23 cellular contexts compared by ENCODE assay signal in the genomic region with DNA sequence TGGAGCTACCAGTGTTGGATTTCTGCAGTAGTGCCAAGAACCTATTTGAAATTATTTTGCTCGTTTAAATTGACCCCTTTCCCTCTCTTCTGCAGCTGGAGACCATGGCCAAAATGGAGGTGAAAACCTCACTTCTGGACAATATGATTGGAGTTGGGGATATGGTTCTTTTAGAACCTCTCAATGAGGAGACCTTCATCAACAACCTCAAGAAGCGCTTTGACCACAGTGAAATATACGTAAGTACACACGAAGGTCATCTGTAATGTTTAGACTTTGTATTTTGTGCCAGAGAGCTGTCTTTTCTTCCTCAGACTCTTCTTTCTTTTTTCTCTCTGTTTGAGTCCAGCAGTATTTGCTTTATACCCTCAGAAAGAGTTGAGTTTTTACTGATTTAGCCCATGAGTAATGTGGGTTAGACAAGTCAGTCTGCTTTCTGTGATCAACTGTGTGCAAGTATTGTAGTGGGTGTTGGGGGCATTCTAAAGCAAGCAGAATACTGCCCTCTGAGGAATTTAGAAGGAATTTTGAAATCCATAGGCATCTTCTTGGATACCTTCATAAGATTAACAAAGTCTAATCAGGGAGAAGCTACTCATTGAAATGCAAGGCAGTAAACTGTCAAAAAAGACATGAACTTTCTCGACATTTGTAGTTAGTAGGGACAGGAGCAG. TPM values are rescaled to one million over a fixed set of nuclear protein-coding genes. Genes with fewer than 3 reads are reported as not detected.
"Had no signal": no experiment of that assay in that cellular context is flagged by ENCODE, and none has a peak within 500 bp of the region (broad histone marks: within the 10 kb centered on the region; RNA-seq: fewer than 3 reads in every experiment).

No MANE protein-coding gene starts in this region.

- DNase-seq: activated CD4-positive, alpha-beta T cell treated with anti-CD3 and anti-CD28 coated beads for 4 hours; activated CD8-positive, alpha-beta memory T cell treated with anti-CD3 and anti-CD28 coated beads, Interleukin-2, amount 50 U/mL, for 48 hours; activated CD8-positive, alpha-beta T cell treated with anti-CD3 and anti-CD28 coated beads for 36 hours; activated T-cell treated with anti-CD3 and anti-CD28 coated beads, Interleukin-2, amount 50 U/mL, for 1 hour; aorta; body of pancreas; MG63; MV-4-11; NCI-H1105; NCI-H1436; NCI-H1694 treated with DMSO at 0.1 percent for 48 hours; NCI-H2029 treated with DMSO at 0.1 percent for 48 hours; NCI-H345; NCI-H510A; NCI-H526 treated with DMSO at 0.1 percent for 48 hours; NCI-H82; SIG-M5; T-helper 1 cell had no signal

- H3K9me3 ChIP-seq: body of pancreas, MG63 had no signal

- H3K9me3 Mint-ChIP-seq: activated CD8-positive, alpha-beta T cell treated with anti-CD3 and anti-CD28 coated beads for 36 hours; activated naive CD4-positive, alpha-beta T cell treated with anti-CD3 and anti-CD28 coated beads, Interleukin-2, amount 50 U/mL, for 24 hours; central memory CD8-positive, alpha-beta T cell had no signal

- H3K4me3 Mint-ChIP-seq: activated CD8-positive, alpha-beta T cell treated with anti-CD3 and anti-CD28 coated beads for 36 hours; activated naive CD4-positive, alpha-beta T cell treated with anti-CD3 and anti-CD28 coated beads, Interleukin-2, amount 50 U/mL, for 24 hours; central memory CD8-positive, alpha-beta T cell had no signal

- H3K27me3 ChIP-seq: body of pancreas, MG63 had no signal

- H3K4me3 ChIP-seq: body of pancreas, MG63 had no signal

- ATAC-seq: activated CD4-positive, CD25-positive, alpha-beta regulatory T cell treated with anti-CD3 and anti-CD28 coated beads, Interleukin-2, amount 50 U/mL, for 24 hours; activated CD8-positive, alpha-beta T cell treated with anti-CD3 and anti-CD28 coated beads for 36 hours; body of pancreas had no signal

- FAIRE-seq: colon had no signal

- H3K27ac ChIP-seq: body of pancreas had no signal

- H3K4me1 Mint-ChIP-seq: activated naive CD4-positive, alpha-beta T cell treated with anti-CD3 and anti-CD28 coated beads, Interleukin-2, amount 50 U/mL, for 24 hours; central memory CD8-positive, alpha-beta T cell had no signal

- H3K27ac Mint-ChIP-seq: activated CD8-positive, alpha-beta T cell treated with anti-CD3 and anti-CD28 coated beads for 36 hours; activated naive CD4-positive, alpha-beta T cell treated with anti-CD3 and anti-CD28 coated beads, Interleukin-2, amount 50 U/mL, for 24 hours had no signal

RNA-seq across cellular contexts. Expression of gene MYO1B, which starts 31.7 kb away (rescaled TPM):
- total RNA-seq: OCI-LY7 had no signal
